1 cellular context compared by ENCODE assay signal in genomic region chr2:64767670-64768425, GRCh38.
TF ChIP-seq lines count a peak whose summit lies in the region.

No MANE protein-coding gene starts in this region.

TF ChIP-seq in Ishikawa, 13 proteins besides CTCF, POLR2A, EP300 and RAD21 (continued from another document):
- TF ChIP-seq REST (IDR thresholded peaks at IDR 0.05; ENCODE audit: low read depth) (no peak), TEAD4 (IDR thresholded peaks at IDR 0.05) (peak; percentile 39)
